ENCODE assay signal across 9 cellular contexts in the genomic region with DNA sequence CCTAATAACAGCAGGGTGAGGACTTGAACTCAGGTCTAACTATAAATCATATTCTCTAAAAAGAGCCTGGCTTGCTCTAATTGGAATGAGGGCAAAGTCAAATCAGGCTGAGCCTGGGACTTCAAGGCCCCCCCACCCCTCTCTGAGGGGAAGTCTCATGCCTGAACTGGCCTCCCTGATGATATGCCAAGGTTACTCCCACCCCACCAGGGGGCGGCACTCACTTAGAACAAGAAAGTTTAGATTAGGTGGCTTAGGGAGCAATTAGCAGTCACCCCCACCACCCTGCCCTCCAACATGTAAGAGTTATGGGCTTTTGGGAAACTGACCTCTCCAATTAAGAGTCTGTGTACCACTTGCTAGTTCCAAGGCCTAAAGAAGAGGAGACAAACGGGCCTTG. TPM values are rescaled to one million over a fixed set of nuclear protein-coding genes. Genes with fewer than 3 reads are reported as not detected.
DNase-seq lines count a peak whose midpoint lies in the region; ATAC-seq and TF ChIP-seq lines count a peak whose summit lies in the region.
"Had no signal": no experiment of that assay in that cellular context is flagged by ENCODE, and none has a peak within 500 bp of the region (broad histone marks: within the 10 kb centered on the region; RNA-seq: fewer than 3 reads in every experiment).

No MANE protein-coding gene starts in this region.

- H3K9me3 Mint-ChIP-seq in CD8-positive, alpha-beta T cell = no peaks in the 10 kb centered on the region

- H3K36me3 ChIP-seq in CD8-positive, alpha-beta T cell (ENCODE audit: insufficient read depth, low read length) = no peaks in the 10 kb centered on the region
- H3K36me3 ChIP-seq in H7 (replicated peaks; ENCODE audit: control insufficient read depth, insufficient read depth, low read length) (no peaks in the 10 kb centered on the region; the same call in 1 of the 2 replicates), RWPE2 (ENCODE audit: low read depth) (no peaks in the 10 kb centered on the region)

- H3K27ac ChIP-seq in CD8-positive, alpha-beta T cell (ENCODE audit: low read depth, low read length) = no peak overlapping the region
- no peak overlapping the region for H3K27ac ChIP-seq in RWPE2 (ENCODE audit: poor library complexity, severe bottlenecking)

- H3K27me3 Mint-ChIP-seq in CD8-positive, alpha-beta T cell (ENCODE audit: low read depth) = no peaks in the 10 kb centered on the region

- CTCF ChIA-PET in CD8-positive, alpha-beta T cell (lab: Charles Lee) = interaction anchor here (0.9 to 1.5 kb wide), 7 partner anchors 20 to 82 kb away, joined by 3 to 19 read pairs (median 4); partner anchors contain the start of gene MED12

- peak; percentile 48 to 86 (median 79) for DNase-seq in CD8-positive, alpha-beta T cell
- peak; percentile 35 for DNase-seq in H7
- no peak for DNase-seq in RWPE2 (ENCODE audit: low spot score)
- peak; percentile 91 for DNase-seq in activated effector memory CD4-positive, alpha-beta T cell treated with anti-CD3 and anti-CD28 coated beads, Interleukin-2, amount 50 U/mL, for 16 hours
- DNase-seq in Right ventricle myocardium inferior (ENCODE audit: missing footprints) = peak; percentile 71
- peak; percentile 69 for DNase-seq in sciatic nerve (ENCODE audit: low spot score)

- H3K9me3 ChIP-seq in CD8-positive, alpha-beta T cell (ENCODE audit: low read length) = no peaks in the 10 kb centered on the region
- H3K9me3 ChIP-seq in RWPE2 (ENCODE audit: severe bottlenecking) = no peaks in the 10 kb centered on the region

- H3K27ac Mint-ChIP-seq in CD8-positive, alpha-beta T cell = peak overlapping the region; percentile 32

- H3K4me3 ChIP-seq in CD8-positive, alpha-beta T cell (ENCODE audit: low read depth, low read length) = no peak overlapping the region
- no peak overlapping the region for H3K4me3 ChIP-seq in H7 (ENCODE audit: insufficient read depth, low read depth, low read length)
- no peak overlapping the region for H3K4me3 ChIP-seq in RWPE2 (ENCODE audit: severe bottlenecking)

- peaks cover 57% of the 10 kb centered on the region for H3K4me1 ChIP-seq in CD8-positive, alpha-beta T cell (ENCODE audit: insufficient read depth, low read length)
- no peaks in the 10 kb centered on the region for H3K4me1 ChIP-seq in RWPE2 (ENCODE audit: insufficient read depth, poor library complexity, severe bottlenecking)

- peak; percentile 34 for ATAC-seq in CD8-positive, alpha-beta T cell
- ATAC-seq in RWPE2 (ENCODE audit: low read depth) (no peak), Right ventricle myocardium inferior (no peak), sciatic nerve (peak; percentile 23), GM19023 (IDR thresholded peaks at IDR 0.05; ENCODE audit: unreplicated experiment) (no peak), GM21723 (IDR thresholded peaks at IDR 0.05; ENCODE audit: unreplicated experiment) (no peak)

- peak; percentile 56 for TF ChIP-seq CTCF in CD8-positive, alpha-beta T cell (IDR thresholded peaks at IDR 0.05)
- peak; percentile 32 for TF ChIP-seq CTCF in RWPE2 (IDR thresholded peaks at IDR 0.05; ENCODE audit: poor library complexity, severe bottlenecking)

- peak overlapping the region; percentile 18 for H3K4me3 Mint-ChIP-seq in CD8-positive, alpha-beta T cell

- intact Hi-C loops in CD8-positive, alpha-beta T cell (cut with DNase I, micrococcal nuclease) = loop anchor here (1.0 to 10.0 kb wide), 11 partner anchors 13 to 644 kb away; partner anchors contain the start of genes OGT (in 2 of the 2), TAF1 (in 2 of the 2) and IL2RG (in 1 of the 2)
- intact Hi-C loops in Right ventricle myocardium inferior (cut with DNase I) = no loop called here
- intact Hi-C loops in sciatic nerve (cut with DNase I) = no loop called here

- H3K36me3 Mint-ChIP-seq in CD8-positive, alpha-beta T cell = peaks cover 4% of the 10 kb centered on the region

- no peaks in the 10 kb centered on the region for H3K27me3 ChIP-seq in CD8-positive, alpha-beta T cell (ENCODE audit: insufficient read depth, low read length)
- H3K27me3 ChIP-seq in H7 (ENCODE audit: control insufficient read depth, insufficient read depth, low read length) = peaks cover 1% of the 10 kb centered on the region; the same call in 1 of the 2 replicates
- no peaks in the 10 kb centered on the region for H3K27me3 ChIP-seq in RWPE2 (ENCODE audit: insufficient read depth, poor library complexity, severe bottlenecking)

- POLR2A ChIA-PET in CD8-positive, alpha-beta T cell (lab: Charles Lee) = interaction anchor here (2.8 kb wide), 1 partner anchor 84 kb away, joined by 12 read pairs; no protein-coding TSS in a partner anchor

- peaks cover 62% of the 10 kb centered on the region for H3K4me1 Mint-ChIP-seq in CD8-positive, alpha-beta T cell (ENCODE audit: low read depth)

RNA-seq across cellular contexts. Expression of gene FOXO4, which starts 2.7 kb away (rescaled TPM):
- 10 to 100 TPM; 24.1 to 32.6 TPM for total RNA-seq in CD8-positive, alpha-beta T cell
- 15.4 and 18.6 TPM in 2 replicates for total RNA-seq in H7 (2014; rRNA removed; shearing (Covaris generic))
- total RNA-seq in Right ventricle myocardium inferior (52.7 TPM), sciatic nerve (61.6 TPM)

RNA-seq across cellular contexts. Expression of gene CXorf65, which starts 8.2 kb away (rescaled TPM):
- 10 to 100 TPM; 51.0 to 57.6 TPM for total RNA-seq in CD8-positive, alpha-beta T cell
- total RNA-seq in H7 (2014; rRNA removed; shearing (Covaris generic)) = 3.8 TPM in 1 of 2 replicates, not detected in the other
- not detected for total RNA-seq in Right ventricle myocardium inferior
- total RNA-seq in sciatic nerve = not detected
- total RNA-seq: NCI-H460 had no signal

RNA-seq across cellular contexts. Expression of gene IL2RG, which starts 13.1 kb away (rescaled TPM):
- total RNA-seq in CD8-positive, alpha-beta T cell = 100 to 1,000 TPM; 166 to 197 TPM
- not detected in 2 replicates for total RNA-seq in H7 (2014; rRNA removed; shearing (Covaris generic))
- total RNA-seq in Right ventricle myocardium inferior = 2.8 TPM
- total RNA-seq in sciatic nerve = 9.9 TPM
- total RNA-seq: NCI-H460 had no signal

RNA-seq across cellular contexts. Expression of gene MED12, which starts 20.1 kb away (rescaled TPM):
- 10 to 100 TPM; 54.5 to 57.4 TPM for total RNA-seq in CD8-positive, alpha-beta T cell
- total RNA-seq in H7 (2014; rRNA removed; shearing (Covaris generic)) = 19.0 and 24.1 TPM in 2 replicates
- 19.4 TPM for total RNA-seq in Right ventricle myocardium inferior
- total RNA-seq in sciatic nerve = 65.1 TPM

RNA-seq across cellular contexts. Expression of gene SNX12, which starts 30.2 kb away (rescaled TPM):
- total RNA-seq in CD8-positive, alpha-beta T cell = 10 to 100 TPM; 23.9 to 27.1 TPM
- 66.3 and 85.8 TPM in 2 replicates for total RNA-seq in H7 (2014; rRNA removed; shearing (Covaris generic))
- total RNA-seq in Right ventricle myocardium inferior (49.5 TPM), sciatic nerve (65.6 TPM)

Comparison
In these comparisons a context has a peak if more than half of its experiments do, and no peak if none do; other contexts are left out.
1. ATAC-seq: peak in CD8-positive, alpha-beta T cell (single experiment) and sciatic nerve (single experiment); none in RWPE2 (single experiment), Right ventricle myocardium inferior (single experiment), GM19023 (single experiment) and GM21723 (single experiment).
2. RNA of gene CXorf65, which starts 8.2 kb away (total RNA-seq): 51.0 to 57.6 TPM in CD8-positive, alpha-beta T cell; 3.8 TPM in H7, not detected in sciatic nerve (single experiment) and not detected in Right ventricle myocardium inferior (single experiment); every median in the first group is over 10 times any median in the second.
3. RNA of gene IL2RG, which starts 13.1 kb away (total RNA-seq): 166 to 197 TPM in CD8-positive, alpha-beta T cell; 9.9 TPM in sciatic nerve (single experiment), 2.8 TPM in Right ventricle myocardium inferior (single experiment) and not detected in H7; every median in the first group is over 10 times any median in the second.
4. intact Hi-C loops: an anchor here in CD8-positive, alpha-beta T cell (1.0 to 10.0 kb wide); none called in Right ventricle myocardium inferior and sciatic nerve.